17 cellular contexts compared by ENCODE assay signal in genomic region chr17:1391577-1391976, GRCh38. TPM values are rescaled to one million over a fixed set of nuclear protein-coding genes. Genes with fewer than 3 reads are reported as not detected.
A peak's percentile ranks its signal among the peaks of the same experiment; 100 is the strongest.
DNase-seq lines count a peak whose midpoint lies in the region; ATAC-seq and TF ChIP-seq lines count a peak whose summit lies in the region.
"Had no signal": no experiment of that assay in that cellular context is flagged by ENCODE, and none has a peak within 500 bp of the region (broad histone marks: within the 10 kb centered on the region; RNA-seq: fewer than 3 reads in every experiment).

No MANE protein-coding gene starts in this region.

- H3K27ac ChIP-seq in cardiac muscle cell (peak overlapping the region; percentile 96), ascending aorta (peak overlapping the region; percentile 31 to 73), transverse colon (peak overlapping the region; percentile 18 to 95 (median 58))

- POLR2A ChIA-PET in naive thymus-derived CD8-positive, alpha-beta T cell (lab: Charles Lee), result interaction anchor here (0.6 to 1.5 kb wide), 5 partner anchors 8 to 171 kb away, joined by 3 to 10 read pairs (median 4); partner anchors contain the start of gene YWHAE

- H3K36me3 ChIP-seq in cardiac muscle cell, result no peaks in the 10 kb centered on the region
- peaks cover 0 to 5% of the 10 kb centered on the region in 2 donors for H3K36me3 ChIP-seq in ascending aorta
- no peaks in the 10 kb centered on the region for H3K36me3 ChIP-seq in transverse colon
- H3K36me3 ChIP-seq: upper lobe of left lung had no signal

- H3K27me3 Mint-ChIP-seq in naive thymus-derived CD8-positive, alpha-beta T cell, result no peaks in the 10 kb centered on the region
- H3K27me3 Mint-ChIP-seq: central memory CD8-positive, alpha-beta T cell had no signal

- H3K4me3 ChIP-seq in cardiac muscle cell (peak overlapping the region; percentile 14), ascending aorta (peak overlapping the region in 1 of 2 donors; percentile 10), transverse colon (no peak overlapping the region)
- H3K4me3 ChIP-seq: esophagus squamous epithelium, skin epidermis, upper lobe of left lung had no signal

- peak overlapping the region in 9 of 10 donors; percentile 15 to 75 (median 40) for H3K4me3 Mint-ChIP-seq in naive thymus-derived CD8-positive, alpha-beta T cell

- TF ChIP-seq EP300 in transverse colon (IDR thresholded peaks at IDR 0.05; ENCODE audit: low read depth), result no peak

- H3K9me3 ChIP-seq in cardiac muscle cell (ENCODE audit: low read depth), result no peaks in the 10 kb centered on the region
- H3K9me3 ChIP-seq in ascending aorta, result no peaks in the 10 kb centered on the region
- H3K9me3 ChIP-seq in transverse colon, result no peaks in the 10 kb centered on the region
- H3K9me3 ChIP-seq: esophagus squamous epithelium, upper lobe of left lung had no signal

- 85 to 94% methylated on average over 4 to 9 of the region's 9 CpGs for WGBS in transverse colon (ENCODE audit: low coverage in 1 of 2), 2 donors

- intact Hi-C loops in cardiac septum (cut with DNase I) (no loop called here), ascending aorta (cut with DNase I) (no loop called here), transverse colon (cut with DNase I; ENCODE audit: low total_unique reads) (no loop called here), head of caudate nucleus (cut with DNase I) (loop anchor here (10.0 kb wide), 1 partner anchor 63 kb away; the partner anchor contains the start of gene CRK)

- H3K9me3 Mint-ChIP-seq in naive thymus-derived CD8-positive, alpha-beta T cell, result no peaks in the 10 kb centered on the region
- H3K9me3 Mint-ChIP-seq: central memory CD8-positive, alpha-beta T cell had no signal

- TF ChIP-seq CTCF in cardiac muscle cell (IDR thresholded peaks at IDR 0.05; ENCODE audit: low read depth, low read length) (no peak), ascending aorta (IDR thresholded peaks at IDR 0.05) (no peak), transverse colon (IDR thresholded peaks at IDR 0.05) (no peak)

- peaks cover 0 to 41% (median 0%) of the 10 kb centered on the region in 3 donors for H3K36me3 Mint-ChIP-seq in naive thymus-derived CD8-positive, alpha-beta T cell

- no peak for TF ChIP-seq POLR2A in transverse colon (IDR thresholded peaks at IDR 0.05)

- H3K4me1 ChIP-seq in cardiac muscle cell (ENCODE audit: low read depth) (peaks cover 53% of the 10 kb centered on the region), ascending aorta (peaks cover 13 to 68% of the 10 kb centered on the region in 2 donors), transverse colon (peaks cover 69 to 93% (median 86%) of the 10 kb centered on the region in 4 donors)

- in situ Hi-C loops in transverse colon (cut with MboI; ENCODE audit: low pct_ligation_motif_present in 1 of 4, low pct_unique_long_range_greater_than_20kb in 1 of 4, low sequenced_read_pairs in 3 of 4), result loop anchor here in 1 of 4 donors (25.0 kb wide), 1 partner anchor 121 kb away; the partner anchor contains the start of gene INPP5K

- no peak for ATAC-seq in naive thymus-derived CD8-positive, alpha-beta T cell
- ATAC-seq in HG02759 (IDR thresholded peaks at IDR 0.05; ENCODE audit: unreplicated experiment) (no peak), GM21447 (IDR thresholded peaks at IDR 0.05; ENCODE audit: unreplicated experiment) (no peak)
- ATAC-seq: HepG2, Panc1 had no signal

- DNase-seq in cardiac muscle cell (ENCODE audit: low read depth in 1 of 2, low spot score in 1 of 2), result no peak
- DNase-seq in cardiac septum (ENCODE audit: low spot score), result no peak
- DNase-seq in ascending aorta (ENCODE audit: low spot score in 2 of 2), result no peak
- DNase-seq in naive thymus-derived CD8-positive, alpha-beta T cell, result no peak
- no peak for DNase-seq in transverse colon
- DNase-seq in head of caudate nucleus, result no peak
- DNase-seq: DMS 273 treated with DMSO at 0.1 percent for 48 hours, esophagus squamous epithelium, NCI-H1417, NCI-H446 treated with DMSO at 0.1 percent for 48 hours, upper lobe of left lung had no signal

- peaks cover 18 to 90% (median 81%) of the 10 kb centered on the region in 4 donors for H3K4me1 Mint-ChIP-seq in naive thymus-derived CD8-positive, alpha-beta T cell

- peak overlapping the region in 3 of 10 donors; percentile 25 to 47 (median 29) for H3K27ac Mint-ChIP-seq in naive thymus-derived CD8-positive, alpha-beta T cell

- no peaks in the 10 kb centered on the region for H3K27me3 ChIP-seq in cardiac muscle cell
- H3K27me3 ChIP-seq in ascending aorta, result no peaks in the 10 kb centered on the region
- H3K27me3 ChIP-seq in transverse colon, result no peaks in the 10 kb centered on the region
- H3K27me3 ChIP-seq: esophagus squamous epithelium, upper lobe of left lung had no signal

RNA-seq across cellular contexts. Expression of gene YWHAE, which starts 8.4 kb away (rescaled TPM):
- total RNA-seq in cardiac muscle cell, result 1,409 and 2,297 TPM in 2 replicates
- 658 and 685 TPM in 2 replicates for polyA plus RNA-seq in cardiac muscle cell
- 582 TPM for total RNA-seq in cardiac septum
- 261 TPM for total RNA-seq in ascending aorta
- 100 to 1,000 TPM; 114 to 122 TPM for total RNA-seq in naive thymus-derived CD8-positive, alpha-beta T cell
- 10 to 100 TPM; 28.3 to 34.2 (median 34.0) TPM for polyA plus RNA-seq in naive thymus-derived CD8-positive, alpha-beta T cell
- 1,000 to 10,000 TPM in 1 of 4 donors, 100 to 1,000 TPM in 3; 158 to 2,397 (median 594) TPM for total RNA-seq in transverse colon
